13 cellular contexts compared by ENCODE assay signal in genomic region chr15:67037694-67038093, GRCh38.
"Had no signal": no experiment of that assay in that cellular context is flagged by ENCODE, and none has a peak within 500 bp of the region (broad histone marks: within the 10 kb centered on the region; RNA-seq: fewer than 3 reads in every experiment).

No MANE protein-coding gene starts in this region.

- H3K36me3 Mint-ChIP-seq: mesothelial cell of epicardium; stimulated activated effector memory CD8-positive, alpha-beta T cell treated with anti-CD3 and anti-CD28 coated beads, Interleukin-12 subunit alpha, Interleukin-12 subunit beta, amount 100 ng/mL, for 72 hours had no signal

- H3K4me3 ChIP-seq: heart right ventricle, lung, pancreas, thyroid gland, vagina had no signal

- H3K27me3 ChIP-seq: pancreas, thyroid gland, vagina had no signal

- H3K4me3 Mint-ChIP-seq: activated naive CD4-positive, alpha-beta T cell treated with anti-CD3 and anti-CD28 coated beads for 36 hours; endodermal cell; mesothelial cell of epicardium; stimulated activated effector memory CD8-positive, alpha-beta T cell treated with anti-CD3 and anti-CD28 coated beads, Interleukin-12 subunit alpha, Interleukin-12 subunit beta, amount 100 ng/mL, for 72 hours had no signal

- H3K36me3 ChIP-seq: heart right ventricle, pancreas, thyroid gland, vagina had no signal

- H3K9me3 ChIP-seq: heart right ventricle, pancreas, thyroid gland, vagina had no signal

- ATAC-seq: activated CD4-positive, CD25-positive, alpha-beta regulatory T cell treated with anti-CD3 and anti-CD28 coated beads, Interleukin-2, amount 50 U/mL, for 24 hours; heart right ventricle; pancreas; stimulated activated effector memory CD8-positive, alpha-beta T cell treated with anti-CD3 and anti-CD28 coated beads, Interleukin-12 subunit alpha, Interleukin-12 subunit beta, amount 100 ng/mL, for 72 hours had no signal

- H3K9me3 Mint-ChIP-seq: activated naive CD4-positive, alpha-beta T cell treated with anti-CD3 and anti-CD28 coated beads for 36 hours; activated T-helper 2 cell treated with anti-CD3 and anti-CD28 coated beads, Interferon-gamma antibody, Interleukin-2, Interleukin-4, amounts not matched to agents 10 μg/mL and 5 μg/mL and 100 μg/mL, durations not matched to agents 14 hours and 24 hours and 36 hours; endodermal cell; mesothelial cell of epicardium; stimulated activated effector memory CD8-positive, alpha-beta T cell treated with anti-CD3 and anti-CD28 coated beads, Interleukin-12 subunit alpha, Interleukin-12 subunit beta, amount 100 ng/mL, for 72 hours had no signal

- H3K27ac ChIP-seq: heart right ventricle, pancreas, thyroid gland, vagina had no signal

- DNase-seq: activated naive CD4-positive, alpha-beta T cell treated with anti-CD3 and anti-CD28 coated beads for 36 hours; activated T-cell treated with anti-CD3 and anti-CD28 coated beads for 4 hours; endodermal cell; heart right ventricle; pancreas; T1000; thyroid gland had no signal

- H3K27ac Mint-ChIP-seq: activated naive CD4-positive, alpha-beta T cell treated with anti-CD3 and anti-CD28 coated beads for 36 hours; activated T-helper 2 cell treated with anti-CD3 and anti-CD28 coated beads, Interferon-gamma antibody, Interleukin-2, Interleukin-4, amounts not matched to agents 10 μg/mL and 5 μg/mL and 100 μg/mL, durations not matched to agents 14 hours and 24 hours and 36 hours; endodermal cell; stimulated activated effector memory CD8-positive, alpha-beta T cell treated with anti-CD3 and anti-CD28 coated beads, Interleukin-12 subunit alpha, Interleukin-12 subunit beta, amount 100 ng/mL, for 72 hours had no signal
